ENCODE assay signal across 19 cellular contexts in the genomic region with DNA sequence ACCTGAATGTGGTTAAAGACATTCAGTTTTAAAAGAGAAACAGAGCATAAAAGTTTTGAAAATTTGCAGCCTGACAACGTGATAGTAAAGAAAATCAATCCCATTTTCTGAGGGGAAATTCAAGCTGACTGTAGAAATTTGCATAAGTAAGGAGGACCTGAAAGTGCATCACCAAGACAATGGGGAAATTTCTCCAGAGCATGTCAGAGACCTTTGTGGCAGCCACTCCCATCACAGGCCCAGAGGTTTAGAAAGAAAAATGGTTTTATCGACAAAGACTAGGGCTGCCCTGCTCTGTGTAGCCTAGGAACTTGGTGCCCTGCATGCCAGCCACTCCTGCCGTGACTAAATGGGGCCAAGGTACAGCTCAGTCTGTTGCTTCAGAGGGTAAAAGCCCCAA.
"Had no signal": no experiment of that assay in that cellular context is flagged by ENCODE, and none has a peak within 500 bp of the region (broad histone marks: within the 10 kb centered on the region; RNA-seq: fewer than 3 reads in every experiment).

No MANE protein-coding gene starts in this region.

- H3K4me1 ChIP-seq: colonic mucosa, pancreas, stomach, transverse colon had no signal

- H3K9me3 ChIP-seq: pancreas, thoracic aorta, transverse colon had no signal

- FAIRE-seq: islet of Langerhans, pancreas, small intestine had no signal

- H3K36me3 ChIP-seq: colonic mucosa, pancreas, stomach, thoracic aorta, transverse colon had no signal

- ATAC-seq: pancreas, right cardiac atrium had no signal

- H3K27ac ChIP-seq: colonic mucosa, pancreas, stomach, thoracic aorta, transverse colon had no signal

- H3K27me3 ChIP-seq: colonic mucosa, pancreas, stomach, transverse colon had no signal

- H3K4me3 ChIP-seq: colonic mucosa, pancreas, stomach, thoracic aorta, transverse colon had no signal

- DNase-seq: colonic mucosa; dermis blood vessel endothelial cell; foreskin melanocyte; head of caudate nucleus; hippocampal formation; kidney glomerular epithelial cell; mesendoderm; naive B cell; occipital lobe; pancreas; right cardiac atrium; small intestine; stimulated activated CD4-positive, alpha-beta T cell treated with anti-CD3 and anti-CD28 coated beads, Interleukin-12 subunit alpha, Interleukin-12 subunit beta, amount 100 ng/mL, for 4 hours; stimulated activated naive CD4-positive, alpha-beta T cell; stomach; substantia nigra; transverse colon had no signal
